9 cellular contexts compared by ENCODE assay signal in genomic region chr17:72466199-72466598, GRCh38.
A peak's percentile ranks its signal among the peaks of the same experiment; 100 is the strongest.
DNase-seq lines count a peak whose midpoint lies in the region; ATAC-seq and TF ChIP-seq lines count a peak whose summit lies in the region.
"Had no signal": no experiment of that assay in that cellular context is flagged by ENCODE, and none has a peak within 500 bp of the region (broad histone marks: within the 10 kb centered on the region; RNA-seq: fewer than 3 reads in every experiment).

No MANE protein-coding gene starts in this region.

- no peaks in the 10 kb centered on the region for H3K36me3 Mint-ChIP-seq in endodermal cell (ENCODE audit: low read depth)
- no peaks in the 10 kb centered on the region for H3K36me3 Mint-ChIP-seq in activated naive CD4-positive, alpha-beta T cell treated with anti-CD3 and anti-CD28 coated beads, Interleukin-2, amount 50 U/mL, for 72 hours
- H3K36me3 Mint-ChIP-seq in activated CD8-positive, alpha-beta T cell treated with anti-CD3 and anti-CD28 coated beads for 36 hours (ENCODE audit: low read depth) = no peaks in the 10 kb centered on the region
- H3K36me3 Mint-ChIP-seq: activated naive CD8-positive, alpha-beta T cell treated with anti-CD3 and anti-CD28 coated beads, Interleukin-2, amount 10 ng/mL, durations not matched to agents 7 days and 5 days had no signal

- peaks cover 7% of the 10 kb centered on the region for H3K4me1 Mint-ChIP-seq in endodermal cell
- no peaks in the 10 kb centered on the region for H3K4me1 Mint-ChIP-seq in activated CD8-positive, alpha-beta T cell treated with anti-CD3 and anti-CD28 coated beads for 36 hours (ENCODE audit: low read depth)
- H3K4me1 Mint-ChIP-seq: activated naive CD8-positive, alpha-beta T cell treated with anti-CD3 and anti-CD28 coated beads, Interleukin-2, amount 10 ng/mL, durations not matched to agents 7 days and 5 days had no signal

- H3K4me3 Mint-ChIP-seq in endodermal cell = no peak overlapping the region
- H3K4me3 Mint-ChIP-seq in activated CD8-positive, alpha-beta T cell treated with anti-CD3 and anti-CD28 coated beads for 36 hours = no peak overlapping the region
- H3K4me3 Mint-ChIP-seq: activated naive CD8-positive, alpha-beta T cell treated with anti-CD3 and anti-CD28 coated beads, Interleukin-2, amount 10 ng/mL, durations not matched to agents 7 days and 5 days had no signal

- CTCF ChIA-PET in activated CD8-positive, alpha-beta T cell treated with anti-CD3 and anti-CD28 coated beads for 36 hours (lab: Charles Lee) = no interaction called here

- intact Hi-C loops in activated CD8-positive, alpha-beta T cell treated with anti-CD3 and anti-CD28 coated beads for 36 hours (cut with micrococcal nuclease) = no loop called here
- intact Hi-C loops in aorta (cut with DNase I) = no loop called here

- peaks cover 15% of the 10 kb centered on the region for H3K9me3 Mint-ChIP-seq in endodermal cell
- H3K9me3 Mint-ChIP-seq in activated naive CD4-positive, alpha-beta T cell treated with anti-CD3 and anti-CD28 coated beads, Interleukin-2, amount 50 U/mL, for 72 hours = no peaks in the 10 kb centered on the region
- no peaks in the 10 kb centered on the region for H3K9me3 Mint-ChIP-seq in activated CD8-positive, alpha-beta T cell treated with anti-CD3 and anti-CD28 coated beads for 36 hours
- H3K9me3 Mint-ChIP-seq: activated naive CD8-positive, alpha-beta T cell treated with anti-CD3 and anti-CD28 coated beads, Interleukin-2, amount 10 ng/mL, durations not matched to agents 7 days and 5 days had no signal

- no peaks in the 10 kb centered on the region for H3K9me2 ChIP-seq in GM23248 (ENCODE audit: insufficient read depth)
- no peaks in the 10 kb centered on the region for H3K9me2 ChIP-seq in hepatocyte (replicated peaks; ENCODE audit: insufficient read depth)

- no peak overlapping the region for H3K27ac Mint-ChIP-seq in endodermal cell
- no peak overlapping the region for H3K27ac Mint-ChIP-seq in activated naive CD4-positive, alpha-beta T cell treated with anti-CD3 and anti-CD28 coated beads, Interleukin-2, amount 50 U/mL, for 72 hours
- no peak overlapping the region for H3K27ac Mint-ChIP-seq in activated CD8-positive, alpha-beta T cell treated with anti-CD3 and anti-CD28 coated beads for 36 hours
- H3K27ac Mint-ChIP-seq: activated naive CD8-positive, alpha-beta T cell treated with anti-CD3 and anti-CD28 coated beads, Interleukin-2, amount 10 ng/mL, durations not matched to agents 7 days and 5 days had no signal

- no peaks in the 10 kb centered on the region for H3K9me3 ChIP-seq in GM23248 (ENCODE audit: low read depth)
- H3K9me3 ChIP-seq in MG63 = no peaks in the 10 kb centered on the region
- H3K9me3 ChIP-seq in hepatocyte (ENCODE audit: low read depth) = no peaks in the 10 kb centered on the region
- peaks cover 7% of the 10 kb centered on the region for H3K9me3 ChIP-seq in endodermal cell (ENCODE audit: control insufficient read depth, low read length)
- no peaks in the 10 kb centered on the region for H3K9me3 ChIP-seq in aorta (ENCODE audit: control insufficient read depth, low read length)

- H2AFZ ChIP-seq in GM23248 (no peak overlapping the region), hepatocyte (no peak overlapping the region)

- H3K27me3 Mint-ChIP-seq in endodermal cell (ENCODE audit: insufficient read depth) = peaks cover 21% of the 10 kb centered on the region
- peaks cover 2% of the 10 kb centered on the region for H3K27me3 Mint-ChIP-seq in activated CD8-positive, alpha-beta T cell treated with anti-CD3 and anti-CD28 coated beads for 36 hours

- H3K27me3 ChIP-seq in GM23248 (replicated peaks; ENCODE audit: insufficient read depth) (no peaks in the 10 kb centered on the region), MG63 (no peaks in the 10 kb centered on the region), hepatocyte (no peaks in the 10 kb centered on the region), endodermal cell (ENCODE audit: control insufficient read depth, insufficient read depth, low read length, poor library complexity, severe bottlenecking) (peaks cover 10% of the 10 kb centered on the region), aorta (ENCODE audit: control insufficient read depth in 1 of 2, insufficient read depth in 2 of 2, low read length in 1 of 2) (no peaks in the 10 kb centered on the region)

- in situ Hi-C loops in GM23248 (cut with MboI) = no loop called here

- ATAC-seq in activated naive CD4-positive, alpha-beta T cell treated with anti-CD3 and anti-CD28 coated beads, Interleukin-2, amount 50 U/mL, for 72 hours = no peak
- no peak for ATAC-seq in activated CD8-positive, alpha-beta T cell treated with anti-CD3 and anti-CD28 coated beads for 36 hours
- no peak for ATAC-seq in aorta (ENCODE audit: low FRiP score)

- no peaks in the 10 kb centered on the region for H3K36me3 ChIP-seq in GM23248 (ENCODE audit: low read depth)
- no peaks in the 10 kb centered on the region for H3K36me3 ChIP-seq in MG63
- H3K36me3 ChIP-seq in hepatocyte (replicated peaks; ENCODE audit: insufficient read depth, low read depth) = no peaks in the 10 kb centered on the region
- H3K36me3 ChIP-seq in endodermal cell (ENCODE audit: control insufficient read depth, insufficient read depth, low read length) = no peaks in the 10 kb centered on the region
- no peaks in the 10 kb centered on the region for H3K36me3 ChIP-seq in aorta (ENCODE audit: control insufficient read depth in 1 of 2, insufficient read depth in 2 of 2, low read length in 1 of 2)

- peak overlapping the region; percentile 47 for H3K4me2 ChIP-seq in GM23248 (ENCODE audit: unreplicated experiment)
- H3K4me2 ChIP-seq in hepatocyte = peak overlapping the region; percentile 71

- TF ChIP-seq CTCF in hepatocyte (IDR thresholded peaks at IDR 0.05; ENCODE audit: poor library complexity) (no peak), endodermal cell (conservative IDR thresholded peaks at IDR 0.05) (no peak)
- no peak for TF ChIP-seq CTCF in activated CD8-positive, alpha-beta T cell treated with anti-CD3 and anti-CD28 coated beads for 36 hours (IDR thresholded peaks at IDR 0.05)

- DNase-seq in ELR (ENCODE audit: low read depth) = peak; percentile 95
- peak; percentile 62 for DNase-seq in GM23248
- DNase-seq in MG63 = peak; percentile 34
- peak; percentile 86 for DNase-seq in hepatocyte (ENCODE audit: low spot score)
- DNase-seq in endodermal cell = no peak
- DNase-seq in activated naive CD4-positive, alpha-beta T cell treated with anti-CD3 and anti-CD28 coated beads, Interleukin-2, amount 50 U/mL, for 72 hours (ENCODE audit: low spot score in 2 of 2) = no peak
- no peak for DNase-seq in activated CD8-positive, alpha-beta T cell treated with anti-CD3 and anti-CD28 coated beads for 36 hours
- no peak for DNase-seq in aorta
- DNase-seq: activated naive CD8-positive, alpha-beta T cell treated with anti-CD3 and anti-CD28 coated beads, Interleukin-2, amount 10 ng/mL, durations not matched to agents 7 days and 5 days had no signal

- POLR2A ChIA-PET in activated CD8-positive, alpha-beta T cell treated with anti-CD3 and anti-CD28 coated beads for 36 hours (lab: Charles Lee) = no interaction called here

- H4K20me1 ChIP-seq in GM23248 (ENCODE audit: insufficient read depth) (no peaks in the 10 kb centered on the region), hepatocyte (ENCODE audit: insufficient read depth, poor library complexity, severe bottlenecking) (no peaks in the 10 kb centered on the region)

- H3K9ac ChIP-seq in GM23248 (0 out of 2 replicates have a peak overlapping the region, but pooled peaks have one; percentile 16), endodermal cell (ENCODE audit: extremely low read depth, low read length, poor library complexity, severe bottlenecking) (no peak overlapping the region)

- peaks cover 23% of the 10 kb centered on the region for H3F3A ChIP-seq in GM23248 (ENCODE audit: insufficient read depth)

- H3K4me1 ChIP-seq in GM23248 (ENCODE audit: insufficient read depth) (peaks cover 26% of the 10 kb centered on the region), hepatocyte (ENCODE audit: insufficient read depth) (peaks cover 60% of the 10 kb centered on the region), endodermal cell (ENCODE audit: control insufficient read depth, insufficient read depth, low read length) (no peaks in the 10 kb centered on the region), aorta (ENCODE audit: control insufficient read depth in 1 of 2, insufficient read depth in 2 of 2, low read length in 2 of 2) (no peaks in the 10 kb centered on the region)

- H3K79me2 ChIP-seq in GM23248 (ENCODE audit: insufficient read depth) (peaks cover 24% of the 10 kb centered on the region), hepatocyte (peaks cover 62% of the 10 kb centered on the region)

- H3K4me3 ChIP-seq in GM23248 = no peak overlapping the region
- no peak overlapping the region for H3K4me3 ChIP-seq in MG63
- no peak overlapping the region for H3K4me3 ChIP-seq in hepatocyte
- H3K4me3 ChIP-seq in endodermal cell (ENCODE audit: low read length) = no peak overlapping the region
- H3K4me3 ChIP-seq in aorta (ENCODE audit: low read length in 2 of 2) = no peak overlapping the region

- peak overlapping the region; percentile 32 for H3K27ac ChIP-seq in GM23248
- H3K27ac ChIP-seq in hepatocyte = peak overlapping the region; percentile 99
- no peak overlapping the region for H3K27ac ChIP-seq in endodermal cell (ENCODE audit: low read depth, low read length)
- no peak overlapping the region for H3K27ac ChIP-seq in aorta (ENCODE audit: low read depth in 1 of 2, low read length in 2 of 2)

Comparison
In these comparisons a context has a peak if more than half of its experiments do, and no peak if none do; other contexts are left out.
1. DNase-seq: peak in ELR (single experiment), GM23248 (single experiment), MG63 (single experiment) and hepatocyte (single experiment); none in endodermal cell (single experiment), activated naive CD4-positive, alpha-beta T cell treated with anti-CD3 and anti-CD28 coated beads, Interleukin-2, amount 50 U/mL, for 72 hours (0 of 2), activated CD8-positive, alpha-beta T cell treated with anti-CD3 and anti-CD28 coated beads for 36 hours (single experiment) and aorta (0 of 2).
2. H3K27ac ChIP-seq: peak in GM23248 (single experiment) and hepatocyte (single experiment); none in endodermal cell (single experiment) and aorta (0 of 2).